ENCODE assay signal across 25 cellular contexts in genomic region chr3:197080344-197080743, GRCh38. TPM values are rescaled to one million over a fixed set of nuclear protein-coding genes. Genes with fewer than 3 reads are reported as not detected.
DNase-seq lines count a peak whose midpoint lies in the region; ATAC-seq, FAIRE-seq and TF ChIP-seq lines count a peak whose summit lies in the region.
"Had no signal": no experiment of that assay in that cellular context is flagged by ENCODE, and none has a peak within 500 bp of the region (broad histone marks: within the 10 kb centered on the region; RNA-seq: fewer than 3 reads in every experiment).

No MANE protein-coding gene starts in this region.

- H3K27me3 Mint-ChIP-seq in WTC11 (ENCODE audit: low read depth), result no peaks in the 10 kb centered on the region
- H3K27me3 Mint-ChIP-seq: CD4-positive, alpha-beta memory T cell; CD4-positive, CD25-positive, alpha-beta regulatory T cell; CD8-positive, alpha-beta memory T cell had no signal

- H3K4me1 ChIP-seq in HepG2 (ENCODE audit: insufficient read depth, low read length), result no peaks in the 10 kb centered on the region
- H3K4me1 ChIP-seq in right lobe of liver, result no peaks in the 10 kb centered on the region

- H3K27me3 ChIP-seq in HepG2 (ENCODE audit: control insufficient read depth in 1 of 2, insufficient read depth in 2 of 2, low read length in 2 of 2) (no peaks in the 10 kb centered on the region), right lobe of liver (no peaks in the 10 kb centered on the region)
- H3K27me3 ChIP-seq: BE2C, BLaER1 had no signal

- H3K27ac Mint-ChIP-seq in WTC11, result no peak overlapping the region
- H3K27ac Mint-ChIP-seq: CD14-positive monocyte; CD4-positive, alpha-beta memory T cell; CD4-positive, CD25-positive, alpha-beta regulatory T cell had no signal

- no peaks in the 10 kb centered on the region for H3K9me3 Mint-ChIP-seq in WTC11
- H3K9me3 Mint-ChIP-seq: CD14-positive monocyte; CD4-positive, alpha-beta memory T cell; CD4-positive, CD25-positive, alpha-beta regulatory T cell; CD8-positive, alpha-beta memory T cell had no signal

- H3K27ac ChIP-seq in HepG2 (ENCODE audit: extremely low read length, insufficient read depth, low read length), result no peak overlapping the region
- H3K27ac ChIP-seq in right lobe of liver, result no peak overlapping the region
- H3K27ac ChIP-seq: 22Rv1, A549, BLaER1 had no signal

- TF ChIP-seq CTCF in HepG2 (CRISPR knock-in tag; IDR thresholded peaks at IDR 0.05) (no peak), right lobe of liver (IDR thresholded peaks at IDR 0.05) (no peak), WTC11 (IDR thresholded peaks at IDR 0.05) (no peak)

- no TSS peak for BruUV-seq in HepG2 (replicated peaks; lab: Mats Ljungman, UMichigan)

- H3K36me3 ChIP-seq in HepG2 (replicated peaks in 1 of 2; ENCODE audit: control insufficient read depth in 1 of 2, insufficient read depth in 2 of 2, low read length in 2 of 2), result peaks cover 4 to 31% of the 10 kb centered on the region in 2 experiments; a peak in 4 of 5 replicates
- peaks cover 0 to 16% (median 2%) of the 10 kb centered on the region in 4 donors for H3K36me3 ChIP-seq in right lobe of liver

- no peak for TF ChIP-seq EP300 in HepG2 (IDR thresholded peaks at IDR 0.05; ENCODE audit: low read depth in 2 of 2, low read length in 2 of 2)
- TF ChIP-seq EP300 in HepG2 (CRISPR knock-in tag; IDR thresholded peaks at IDR 0.05; ENCODE audit: borderline replicate concordance), result no peak

- POLR2A ChIA-PET in HepG2 (lab: Yijun Ruan, JAX) (no interaction called here), WTC11 (lab: Charles Lee) (no interaction called here)

- H4K20me1 ChIP-seq in HepG2 (ENCODE audit: insufficient read depth, low read length), result no peaks in the 10 kb centered on the region
- H4K20me1 ChIP-seq: BLaER1 had no signal

- peaks cover 5% of the 10 kb centered on the region for H3K36me3 Mint-ChIP-seq in WTC11

- H2AFZ ChIP-seq in HepG2 (ENCODE audit: low read length), result no peak overlapping the region

- no peak for TF ChIP-seq RAD21 in HepG2 (CRISPR knock-in tag; IDR thresholded peaks at IDR 0.05)

- in situ Hi-C loops in HepG2 (cut with HindIII; ENCODE audit: extremely low pct_ligation_motif_present, low pct_unique_long_range_greater_than_20kb), result no loop called here

- no peak for DNase-seq in HepG2 (ENCODE audit: low spot score)
- DNase-seq in right lobe of liver, result no peak
- DNase-seq in WTC11 (ENCODE audit: low spot score), result no peak
- no peak for DNase-seq in amniotic stem cell (lab: John Stamatoyannopoulos, UW)
- no peak for DNase-seq in AML-193 (lab: John Stamatoyannopoulos, UW)
- DNase-seq: BE2C; C1 segment of cervical spinal cord; CD4-positive, alpha-beta memory T cell; CD4-positive, CD25-positive, alpha-beta regulatory T cell; CD8-positive, alpha-beta memory T cell; COR-L47; DMS 273 treated with DMSO at 0.1 percent for 48 hours; DMS153; DMS53; DMS79; DND-41; EL; GDM1 had no signal

- no peak overlapping the region for H3K4me3 Mint-ChIP-seq in WTC11
- H3K4me3 Mint-ChIP-seq: CD14-positive monocyte; CD4-positive, alpha-beta memory T cell; CD4-positive, CD25-positive, alpha-beta regulatory T cell; CD8-positive, alpha-beta memory T cell had no signal

- ATAC-seq in HepG2, result no peak
- no peak for ATAC-seq in right lobe of liver
- ATAC-seq in WTC11, result no peak
- ATAC-seq: A549, GM12878 had no signal

- CTCF ChIA-PET in HepG2 (lab: Yijun Ruan, JAX; ENCODE audit: low intra/inter-chr PET ratio, low total read pairs) (no interaction called here), WTC11 (lab: Charles Lee) (no interaction called here)

- no peak for TF ChIP-seq POLR2A in HepG2 (IDR thresholded peaks at IDR 0.05; ENCODE audit: insufficient read depth in 1 of 2, low read depth in 2 of 2, low read length in 2 of 2)
- TF ChIP-seq POLR2A in right lobe of liver (IDR thresholded peaks at IDR 0.05), result no peak

- no peak overlapping the region for H3K4me3 ChIP-seq in HepG2 (replicated peaks in 1 of 3; ENCODE audit: insufficient read depth in 1 of 3, low read depth in 2 of 3, low read length in 3 of 3)
- H3K4me3 ChIP-seq in right lobe of liver, result no peak overlapping the region
- H3K4me3 ChIP-seq: A549, BLaER1, GM12878 had no signal

- WGBS in HepG2 (ENCODE audit: low lambda C conversion rate), result 100% methylated on average over 10 of the region's 10 CpGs
- WGBS in right lobe of liver (ENCODE audit: insufficient coverage, low coverage, low lambda C conversion rate, missing lambda C conversion rate), result 98% methylated on average over 6 of the region's 10 CpGs

- H3K4me1 Mint-ChIP-seq in WTC11, result no peaks in the 10 kb centered on the region
- H3K4me1 Mint-ChIP-seq: CD14-positive monocyte; CD4-positive, alpha-beta memory T cell; CD8-positive, alpha-beta memory T cell had no signal

- H3K9ac ChIP-seq in HepG2 (ENCODE audit: insufficient read depth, low read depth, low read length), result no peak overlapping the region
- H3K9ac ChIP-seq: BLaER1 had no signal

- H3K9me3 ChIP-seq in HepG2 (ENCODE audit: low read length), result no peaks in the 10 kb centered on the region
- H3K9me3 ChIP-seq in right lobe of liver, result no peaks in the 10 kb centered on the region
- H3K9me3 ChIP-seq: A549, BE2C, BLaER1 had no signal

- no peak for FAIRE-seq in HepG2 (lab: Jason Lieb, UNC)
- FAIRE-seq: A549, GM12878, GM12892, GM18507 had no signal

- intact Hi-C loops in HepG2 (cut with micrococcal nuclease; ENCODE audit: unreplicated experiment) (no loop called here), right lobe of liver (cut with DNase I) (no loop called here)

- no peak overlapping the region for H3K4me2 ChIP-seq in HepG2 (ENCODE audit: low read depth, low read length)
- H3K4me2 ChIP-seq: A549, BLaER1 had no signal

- no peaks in the 10 kb centered on the region for H3K79me2 ChIP-seq in HepG2 (ENCODE audit: insufficient read depth, low read length)

TF ChIP-seq in HepG2, 621 proteins besides CTCF, POLR2A, EP300 and RAD21:
- TF ChIP-seq MLLT10 (CRISPR knock-in tag; IDR thresholded peaks at IDR 0.05) (no peak), ZNF121 (CRISPR knock-in tag; IDR thresholded peaks at IDR 0.05) (peak; percentile 26; the same call in 1 of the 2 replicates)

TF ChIP-seq in WTC11, 78 proteins besides CTCF, POLR2A, EP300 and RAD21:
- TF ChIP-seq ZNF121 (CRISPR knock-in tag; IDR thresholded peaks at IDR 0.05), result 0 out of 2 replicates have a peak, but pooled peaks have one; percentile 63
- TF ChIP-seq ZNF396 (CRISPR knock-in tag; IDR thresholded peaks at IDR 0.05; ENCODE audit: borderline replicate concordance), result no peak
TF ChIP-seq in WTC11: peak in this region for 1.

RNA-seq across cellular contexts. Expression of gene MELTF, which starts 50.7 kb away (rescaled TPM):
- total RNA-seq in HepG2 (2016; rRNA removed; fragmentation: Illumina TruSeq; extraction: Trizol) (0.97 and 3.2 TPM in 2 replicates), right lobe of liver (1 to 10 TPM in 4 of 6 experiments, under 1 TPM in 2; 0.42 to 5.3 (median 2.0) TPM), WTC11 (2021) (7.3 to 9.5 TPM (median 8.7 TPM) in 3 replicates)
- total RNA-seq in HepG2 (2016; cell fraction: cytosol; rRNA removed; fragmentation: Illumina TruSeq; extraction: Trizol; ENCODE audit: low read depth), result 1.2 and 1.3 TPM in 2 replicates
- 1.4 and 3.7 TPM in 2 replicates for total RNA-seq in HepG2 (2016; cell fraction: insoluble cytoplasmic fraction; rRNA removed; fragmentation: Illumina TruSeq; extraction: Trizol)
- 0.99 and 1.4 TPM in 2 replicates for total RNA-seq in HepG2 (2016; cell fraction: membrane; rRNA removed; fragmentation: Illumina TruSeq; extraction: Trizol)
- 3.9 and 5.1 TPM in 2 replicates for total RNA-seq in HepG2 (2016; cell fraction: nucleus; rRNA removed; fragmentation: Illumina TruSeq; extraction: Trizol)
- polyA plus RNA-seq in HepG2 (2011; rRNA removed), result 7.5 and 11.9 TPM in 2 replicates
- polyA plus RNA-seq in HepG2 (2011; cell fraction: cytosol; rRNA removed), result 7.7 TPM in 2 replicates
- polyA plus RNA-seq in HepG2 (2011; cell fraction: nucleus; rRNA removed), result 46.8 and 48.0 TPM in 2 replicates
- 14.6 and 19.2 TPM in 2 replicates for polyA plus RNA-seq in HepG2 (2012)
- polyA plus RNA-seq in HepG2 (2016; cell fraction: cytosol; fragmentation: Illumina TruSeq; extraction: Trizol; ENCODE audit: low read depth), result 0.49 and 0.59 TPM in 2 replicates
- 1.5 and 2.3 TPM in 2 replicates for polyA plus RNA-seq in HepG2 (2016; cell fraction: insoluble cytoplasmic fraction; fragmentation: Illumina TruSeq; extraction: Trizol; ENCODE audit: low read depth)
- 0.74 and 1.1 TPM in 2 replicates for polyA plus RNA-seq in HepG2 (2016; cell fraction: membrane; fragmentation: Illumina TruSeq; extraction: Trizol; ENCODE audit: low read depth)
- 6.7 and 9.2 TPM in 2 replicates for polyA plus RNA-seq in HepG2 (2016; cell fraction: nucleus; fragmentation: Illumina TruSeq; extraction: Trizol; ENCODE audit: insufficient read depth, low read depth)
- 4.9 and 17.9 TPM in 2 replicates for polyA minus RNA-seq in HepG2 (2011; rRNA and poly(A)+ RNA removed; ENCODE audit: low replicate concordance)
- 7.8 and 11.0 TPM in 2 replicates for polyA minus RNA-seq in HepG2 (2011; cell fraction: cytosol; rRNA and poly(A)+ RNA removed)
- polyA minus RNA-seq in HepG2 (2011; cell fraction: nucleus; rRNA and poly(A)+ RNA removed), result 14.8 and 17.5 TPM in 2 replicates

Comparison
In these comparisons a context has a peak if more than half of its experiments do, and no peak if none do; other contexts are left out.
1. Of the 50 proteins assayed by ChIP-seq in both HepG2 and WTC11: peak only in HepG2: none; only in WTC11: none; in both: ZNF121; in neither: 49.